Comparison of ENCODE assay signal across 18 cellular contexts in genomic region chr22:29458551-29458950, GRCh38. TPM values are rescaled to one million over a fixed set of nuclear protein-coding genes. Genes with fewer than 3 reads are reported as not detected.
DNase-seq lines count a peak whose midpoint lies in the region; ATAC-seq and TF ChIP-seq lines count a peak whose summit lies in the region.
"Had no signal": no experiment of that assay in that cellular context is flagged by ENCODE, and none has a peak within 500 bp of the region (broad histone marks: within the 10 kb centered on the region; RNA-seq: fewer than 3 reads in every experiment).

No MANE protein-coding gene starts in this region.

- ATAC-seq in esophagus mucosa (peak; percentile 50), sciatic nerve (peak; percentile 73), HG03565 (IDR thresholded peaks at IDR 0.05; ENCODE audit: unreplicated experiment) (no peak), GM21529 (IDR thresholded peaks at IDR 0.05; ENCODE audit: unreplicated experiment) (no peak)

- CTCF ChIA-PET in RWPE1 (lab: Yijun Ruan, JAX), result no interaction called here

- intact Hi-C loops in sciatic nerve (cut with DNase I), result no loop called here

- H3K27ac ChIP-seq in RWPE1, result peak overlapping the region; percentile 31; the same call in 1 of the 2 replicates
- H3K27ac ChIP-seq: HL-60 had no signal

- TF ChIP-seq CTCF in RWPE1 (conservative IDR thresholded peaks at IDR 0.05; ENCODE audit: low read depth), result no peak

- POLR2A ChIA-PET in RWPE1 (lab: Yijun Ruan, JAX; ENCODE audit: low non-redundant PET), result no interaction called here

- DNase-seq in GM03348 (ENCODE audit: low spot score) (peak; percentile 43), RWPE1 (ENCODE audit: low spot score) (no peak), sciatic nerve (ENCODE audit: low spot score) (no peak), COLO829 (ENCODE audit: low spot score) (no peak)
- DNase-seq: CD8-positive, alpha-beta memory T cell; NCI-H1092 treated with DMSO at 0.1 percent for 48 hours; NCI-H187 had no signal

RNA-seq across cellular contexts. Expression of gene RFPL1, which starts 20.2 kb away (rescaled TPM):
- not detected for total RNA-seq in esophagus mucosa
- not detected for total RNA-seq in sciatic nerve
- total RNA-seq: A673; Calu3; CD8-positive, alpha-beta memory T cell; GM12878; M059J; OCI-LY7; T-helper 1 cell treated with Interleukin-12 subunit alpha and Interleukin-12 subunit beta and Interleukin-4 antibody, amounts not matched to agents 30 ng/mL and 1 ng/mL, for 36 hours had no signal

RNA-seq across cellular contexts. Expression of gene NEFH, which starts 21.5 kb away (rescaled TPM):
- total RNA-seq in esophagus mucosa (not detected), sciatic nerve (1.4 TPM)
- total RNA-seq: Calu3, H4, M059J, OCI-LY7 had no signal

Comparison
In these comparisons a context has a peak if more than half of its experiments do, and no peak if none do; other contexts are left out.
1. ATAC-seq: peak in esophagus mucosa (single experiment) and sciatic nerve (single experiment); none in HG03565 (single experiment) and GM21529 (single experiment).